In the genomic region with DNA sequence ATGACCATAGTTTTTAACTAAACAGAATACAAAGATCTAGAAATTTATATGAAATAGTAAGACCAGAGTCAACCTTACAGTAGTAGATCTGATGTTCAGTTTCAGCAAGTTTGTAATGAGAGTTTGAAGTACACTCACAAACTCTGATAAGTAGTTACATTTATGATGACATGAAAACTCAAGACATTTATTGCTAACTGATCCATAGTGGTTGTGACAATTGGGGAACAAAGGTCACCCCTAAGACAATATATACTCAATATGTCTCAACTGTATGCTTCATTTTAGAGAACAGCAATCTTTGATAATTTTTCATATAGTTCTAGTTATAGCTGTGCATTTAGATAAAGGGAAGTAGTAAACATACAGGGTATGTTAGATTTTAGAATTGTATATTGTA, we compare ENCODE assay signal across 26 cellular contexts. TPM values are rescaled to one million over a fixed set of nuclear protein-coding genes. Genes with fewer than 3 reads are reported as not detected.
"Had no signal": no experiment of that assay in that cellular context is flagged by ENCODE, and none has a peak within 500 bp of the region (broad histone marks: within the 10 kb centered on the region; RNA-seq: fewer than 3 reads in every experiment).

No MANE protein-coding gene starts in this region.

- H3K9me3 ChIP-seq: adrenal gland, gastrocnemius medialis, left ventricle myocardium inferior had no signal

- H3K4me1 Mint-ChIP-seq: activated CD4-positive, alpha-beta T cell treated with anti-CD3 and anti-CD28 coated beads, Interleukin-2, amount 10 ng/mL, durations not matched to agents 24 days and 14 days; stimulated activated naive CD8-positive, alpha-beta T cell treated with anti-CD3 and anti-CD28 coated beads, Interleukin-15, amount 100 ng/mL, for 72 hours had no signal

- H3K36me3 Mint-ChIP-seq: activated naive CD4-positive, alpha-beta T cell treated with anti-CD3 and anti-CD28 coated beads, Interleukin-2, amount 50 U/mL, for 72 hours; type B pancreatic cell had no signal

- H3K27me3 Mint-ChIP-seq: type B pancreatic cell had no signal

- H3K9me3 Mint-ChIP-seq: activated CD4-positive, alpha-beta T cell treated with anti-CD3 and anti-CD28 coated beads, Interleukin-2, amount 10 ng/mL, durations not matched to agents 24 days and 14 days; activated CD8-positive, alpha-beta T cell treated with anti-CD3 and anti-CD28 coated beads for 36 hours; activated naive CD4-positive, alpha-beta T cell treated with anti-CD3 and anti-CD28 coated beads, Interleukin-2, amount 50 U/mL, for 72 hours; stimulated activated naive CD8-positive, alpha-beta T cell treated with anti-CD3 and anti-CD28 coated beads, Interleukin-15, amount 100 ng/mL, for 72 hours; type B pancreatic cell had no signal

- H3K4me3 ChIP-seq: adrenal gland, gastrocnemius medialis, left ventricle myocardium inferior had no signal

- H3K4me3 Mint-ChIP-seq: activated CD4-positive, alpha-beta T cell treated with anti-CD3 and anti-CD28 coated beads, Interleukin-2, amount 10 ng/mL, durations not matched to agents 24 days and 14 days; activated CD8-positive, alpha-beta T cell treated with anti-CD3 and anti-CD28 coated beads for 36 hours; stimulated activated naive CD8-positive, alpha-beta T cell treated with anti-CD3 and anti-CD28 coated beads, Interleukin-15, amount 100 ng/mL, for 72 hours; type B pancreatic cell had no signal

- H3K27ac ChIP-seq: adrenal gland, gastrocnemius medialis, left ventricle myocardium inferior had no signal

- H3K4me1 ChIP-seq: adrenal gland, gastrocnemius medialis, left ventricle myocardium inferior had no signal

- ATAC-seq: activated CD8-positive, alpha-beta T cell treated with anti-CD3 and anti-CD28 coated beads for 36 hours; esophagus mucosa; gastrocnemius medialis had no signal

- H3K27ac Mint-ChIP-seq: activated CD4-positive, alpha-beta T cell treated with anti-CD3 and anti-CD28 coated beads, Interleukin-2, amount 10 ng/mL, durations not matched to agents 24 days and 14 days; activated CD8-positive, alpha-beta T cell treated with anti-CD3 and anti-CD28 coated beads for 36 hours; activated naive CD4-positive, alpha-beta T cell treated with anti-CD3 and anti-CD28 coated beads, Interleukin-2, amount 50 U/mL, for 72 hours; stimulated activated naive CD8-positive, alpha-beta T cell treated with anti-CD3 and anti-CD28 coated beads, Interleukin-15, amount 100 ng/mL, for 72 hours; type B pancreatic cell had no signal

- H3K27me3 ChIP-seq: adrenal gland, gastrocnemius medialis had no signal

- DNase-seq: activated CD4-positive, alpha-beta T cell treated with anti-CD3 and anti-CD28 coated beads, Interleukin-2, amount 10 ng/mL, durations not matched to agents 24 days and 14 days; activated CD8-positive, alpha-beta T cell treated with anti-CD3 and anti-CD28 coated beads for 36 hours; activated T-cell treated with anti-CD3 and anti-CD28 coated beads, Interleukin-2, amount 50 U/mL, for 1 hour; adrenal gland; central memory CD4-positive, alpha-beta T cell; effector memory CD4-positive, alpha-beta T cell; gastrocnemius medialis; hippocampal formation; kidney glomerular epithelial cell; left ventricle myocardium inferior; stimulated activated CD4-positive, alpha-beta T cell treated with anti-CD3 and anti-CD28 coated beads, Interleukin-12 subunit alpha, Interleukin-12 subunit beta, amount 100 ng/mL, for 4 hours; stimulated activated CD4-positive, alpha-beta T cell treated with anti-CD3 and anti-CD28 coated beads, Interleukin-4, amount 100 ng/mL, for 4 hours; stimulated activated naive CD8-positive, alpha-beta T cell treated with anti-CD3 and anti-CD28 coated beads, Interleukin-15, amount 100 ng/mL, for 72 hours had no signal

- H3K36me3 ChIP-seq: adrenal gland, gastrocnemius medialis, left ventricle myocardium inferior had no signal

RNA-seq across cellular contexts. Expression of a gene that starts 11.1 kb away (rescaled TPM):
- total RNA-seq: activated CD4-positive, alpha-beta T cell treated with anti-CD3 and anti-CD28 coated beads, Interleukin-2, amount 10 ng/mL, durations not matched to agents 24 days and 14 days; activated CD8-positive, alpha-beta T cell treated with anti-CD3 and anti-CD28 coated beads for 36 hours; activated naive CD4-positive, alpha-beta T cell treated with anti-CD3 and anti-CD28 coated beads, Interleukin-2, amount 50 U/mL, for 72 hours; adrenal gland; astrocyte; dermis microvascular lymphatic vessel endothelial cell; endothelial cell of umbilical vein; esophagus mucosa; gastrocnemius medialis; left ventricle myocardium inferior; mononuclear cell; occipital lobe; renal cortical epithelial cell; sciatic nerve; T-helper 2 cell treated with Interferon-gamma antibody and Interleukin-4, amounts not matched to agents 100 ng/mL and 5 ng/mL, for 36 hours; temporal lobe had no signal
- polyA plus RNA-seq: adrenal gland, endothelial cell of umbilical vein, neural cell had no signal

RNA-seq across cellular contexts. Expression of a gene that starts 46.6 kb away (rescaled TPM):
- total RNA-seq: activated CD4-positive, alpha-beta T cell treated with anti-CD3 and anti-CD28 coated beads, Interleukin-2, amount 10 ng/mL, durations not matched to agents 24 days and 14 days; activated CD8-positive, alpha-beta T cell treated with anti-CD3 and anti-CD28 coated beads for 36 hours; activated naive CD4-positive, alpha-beta T cell treated with anti-CD3 and anti-CD28 coated beads, Interleukin-2, amount 50 U/mL, for 72 hours; adrenal gland; astrocyte; endothelial cell of umbilical vein; esophagus mucosa; gastrocnemius medialis; left ventricle myocardium inferior; occipital lobe; renal cortical epithelial cell; sciatic nerve; T-helper 2 cell treated with Interferon-gamma antibody and Interleukin-4, amounts not matched to agents 100 ng/mL and 5 ng/mL, for 36 hours; temporal lobe had no signal
- polyA plus RNA-seq: adrenal gland, endothelial cell of umbilical vein, neural cell had no signal
